8 cellular contexts compared by ENCODE assay signal in genomic region chr6:89638320-89639195, GRCh38. TPM values are rescaled to one million over a fixed set of nuclear protein-coding genes. Genes with fewer than 3 reads are reported as not detected.
A peak's percentile ranks its signal among the peaks of the same experiment; 100 is the strongest.
DNase-seq lines count a peak whose midpoint lies in the region; ATAC-seq, FAIRE-seq and TF ChIP-seq lines count a peak whose summit lies in the region.

Gene LYRM2 (minus strand): TSS chr6:89638747. CDS start chr6:89638716, 31 bp downstream.

- peaks cover 6 to 12% of the 10 kb centered on the region in 2 experiments for H3K36me3 ChIP-seq in keratinocyte (ENCODE audit: control insufficient read depth in 2 of 2, extremely low read depth in 1 of 2, insufficient read depth in 2 of 2, low read length in 2 of 2)

- no peak for FAIRE-seq in keratinocyte (lab: Jason Lieb, UNC)

- H3K4me2 ChIP-seq in keratinocyte (ENCODE audit: control insufficient read depth, extremely low read depth, insufficient read depth, low read depth, low read length): peak within 1 kb of the TSS; percentile 95

- H3K9me3 ChIP-seq in keratinocyte (ENCODE audit: control insufficient read depth, low read depth, low read length): no peaks in the 10 kb centered on the region

- H3K79me2 ChIP-seq in keratinocyte (ENCODE audit: control insufficient read depth, insufficient read depth, low read length): peaks cover 10% of the 10 kb centered on the region

- dilution Hi-C loops in keratinocyte (cut with MboI; ENCODE audit: extremely low pct_ligation_motif_present, low sequenced_read_pairs): no loop called here

- DNase-seq in AG20443 (ENCODE audit: low spot score): peak; percentile 99
- DNase-seq in NCI-H460 (ENCODE audit: extremely low read depth, low read depth): peak; percentile 90
- DNase-seq in activated CD4-positive, CD25-positive, alpha-beta regulatory T cell treated with anti-CD3 and anti-CD28 coated beads, Interleukin-2, amount 50 U/mL, for 72 hours: peak; percentile 95
- DNase-seq in cerebellar nuclear complex (lab: John Stamatoyannopoulos, UW): peak; percentile 41 to 70
- peak; percentile 21 for DNase-seq in keratinocyte (ENCODE audit: low read depth, low spot score)
- peak; percentile 76 to 83 for DNase-seq in stimulated activated CD4-positive, alpha-beta T cell treated with anti-CD3 and anti-CD28 coated beads, Interleukin-15, amount 100 ng/mL, for 1 hour (ENCODE audit: low read depth in 1 of 2, low spot score in 1 of 2)

- H3K27ac ChIP-seq in keratinocyte (ENCODE audit: control insufficient read depth, insufficient read depth, low read length): peak within 1 kb of the TSS; percentile 93

- H2AFZ ChIP-seq in keratinocyte (ENCODE audit: control insufficient read depth, low read length): peak within 1 kb of the TSS; percentile 97

- peak within 1 kb of the TSS; percentile 64 to 81 (median 79) for H3K4me3 ChIP-seq in keratinocyte (ENCODE audit: control insufficient read depth in 2 of 3, extremely low read depth in 1 of 3, insufficient read depth in 2 of 3, low read depth in 1 of 3, low read length in 3 of 3)

- H3K9ac ChIP-seq in keratinocyte (ENCODE audit: control insufficient read depth, extremely low read depth, insufficient read depth, low read length): peak within 1 kb of the TSS; percentile 88

- peaks cover 11% of the 10 kb centered on the region for H3K4me1 ChIP-seq in keratinocyte (ENCODE audit: control insufficient read depth, extremely low read depth, insufficient read depth, low read length)

- peak in 1 of 3 experiments; percentile 15 for TF ChIP-seq CTCF in keratinocyte (optimal IDR thresholded peaks at IDR 0.05 in 1 of 3, IDR thresholded peaks at IDR 0.05 in 1 of 3, conservative IDR thresholded peaks at IDR 0.05 in 1 of 3; ENCODE audit: extremely low read depth in 1 of 3, insufficient read depth in 2 of 3, low read length in 3 of 3)

- H4K20me1 ChIP-seq in keratinocyte (ENCODE audit: control insufficient read depth, extremely low read depth, insufficient read depth, low read length): no peaks in the 10 kb centered on the region

- no peaks in the 10 kb centered on the region for H3K9me1 ChIP-seq in keratinocyte (ENCODE audit: control insufficient read depth, extremely low read depth, insufficient read depth, low read length)

- no peaks in the 10 kb centered on the region for H3K27me3 ChIP-seq in keratinocyte (ENCODE audit: control insufficient read depth, extremely low read depth, insufficient read depth, low read length)

- ATAC-seq in GM19043 (IDR thresholded peaks at IDR 0.05; ENCODE audit: low read depth, unreplicated experiment): peak; percentile 98
- ATAC-seq in HG03378 (IDR thresholded peaks at IDR 0.05; ENCODE audit: unreplicated experiment): peak; percentile 95

RNA-seq across cellular contexts. Expression of gene LYRM2, which starts in this region (rescaled TPM):
- 20.1 and 21.0 TPM in 2 replicates for total RNA-seq in NCI-H460 (2014; rRNA removed; shearing (Covaris generic))
- 7.1 and 19.4 TPM in 2 replicates for polyA plus RNA-seq in NCI-H460 (2014; cell fraction: nucleus; rRNA removed)
- polyA plus RNA-seq in keratinocyte: 25.9 to 43.0 TPM (median 34.0 TPM) in 3 replicates
- polyA plus RNA-seq in keratinocyte (2011; ENCODE audit: low read depth): 13.6 TPM
- polyA plus RNA-seq in keratinocyte (2011; cell fraction: cytosol; rRNA removed): 24.0 and 48.1 TPM in 2 replicates
- 9.3 and 19.4 TPM in 2 replicates for polyA plus RNA-seq in keratinocyte (2011; cell fraction: nucleus; rRNA removed)
- 17.7 and 33.6 TPM in 2 replicates for polyA plus RNA-seq in keratinocyte (2012; ENCODE audit: low replicate concordance)
- polyA minus RNA-seq in keratinocyte: 3.1 to 14.7 TPM (median 8.6 TPM) in 3 replicates
- polyA minus RNA-seq in keratinocyte (2011; cell fraction: cytosol; rRNA and poly(A)+ RNA removed): 7.5 TPM
- polyA minus RNA-seq in keratinocyte (2011; cell fraction: nucleus; rRNA and poly(A)+ RNA removed): 5.0 and 10.2 TPM in 2 replicates

Comparison
In these comparisons a context has a peak if more than half of its experiments do, and no peak if none do; other contexts are left out.
1. Peak in every context shown above with its lines: DNase-seq, ATAC-seq, H3K4me3 ChIP-seq and H3K27ac ChIP-seq.
2. DNase-seq: peak in every context shown above with its lines; median percentile 99 in AG20443; 95 in activated CD4-positive, CD25-positive, alpha-beta regulatory T cell treated with anti-CD3 and anti-CD28 coated beads, Interleukin-2, amount 50 U/mL, for 72 hours; 90 in NCI-H460; 80 in stimulated activated CD4-positive, alpha-beta T cell treated with anti-CD3 and anti-CD28 coated beads, Interleukin-15, amount 100 ng/mL, for 1 hour; 56 in cerebellar nuclear complex; 21 in keratinocyte.